32 cellular contexts compared by ENCODE assay signal in the genomic region with DNA sequence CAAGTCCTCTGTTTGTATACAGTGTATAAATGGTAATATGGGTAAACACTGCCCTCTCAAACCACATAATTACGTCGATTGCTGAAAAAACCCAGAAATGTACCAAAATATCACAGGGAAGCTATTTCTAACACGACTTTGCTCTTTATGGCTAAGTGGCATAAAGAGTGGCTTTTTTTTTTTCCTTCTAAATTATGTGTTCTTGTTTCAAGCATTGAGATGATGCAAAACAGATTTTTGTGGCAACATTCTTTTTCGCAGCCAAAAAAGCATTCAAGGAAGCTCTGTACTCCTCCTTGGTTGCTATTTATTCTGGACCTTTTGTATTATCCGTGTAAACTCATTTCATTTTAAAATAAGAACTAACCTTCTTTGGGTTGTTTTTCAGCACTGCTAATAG.
A peak's percentile ranks its signal among the peaks of the same experiment; 100 is the strongest.
DNase-seq lines count a peak whose midpoint lies in the region; TF ChIP-seq lines count a peak whose summit lies in the region.
"Had no signal": no experiment of that assay in that cellular context is flagged by ENCODE, and none has a peak within 500 bp of the region (broad histone marks: within the 10 kb centered on the region; RNA-seq: fewer than 3 reads in every experiment).

No MANE protein-coding gene starts in this region.

- no peaks in the 10 kb centered on the region for H3K79me2 ChIP-seq in SK-N-SH (ENCODE audit: insufficient read depth)
- H3K79me2 ChIP-seq in osteoblast (ENCODE audit: insufficient read depth, low read length) = no peaks in the 10 kb centered on the region
- no peaks in the 10 kb centered on the region for H3K79me2 ChIP-seq in H9 (ENCODE audit: insufficient read depth, low read length)

- H3K27ac Mint-ChIP-seq in H9 = no peak overlapping the region
- H3K27ac Mint-ChIP-seq: activated CD4-positive, alpha-beta memory T cell treated with anti-CD3 and anti-CD28 coated beads, Interleukin-2, amount 10 ng/mL, durations not matched to agents 7 days and 5 days; activated naive CD4-positive, alpha-beta T cell treated with anti-CD3 and anti-CD28 coated beads for 36 hours had no signal

- no peak overlapping the region for H3K27ac ChIP-seq in BLaER1 treated with 17β-estradiol and CSF1 and Interleukin-3, amounts not matched to agents 10 nM and 100 nM
- H3K27ac ChIP-seq in SK-N-SH (ENCODE audit: low read depth in 2 of 2, low read length in 1 of 2) (peak overlapping the region; percentile 64 to 75; a peak in 3 of 4 replicates), osteoblast (ENCODE audit: low read depth, low read length) (peak overlapping the region; percentile 20), H9 (ENCODE audit: insufficient read length, low read depth, low read length) (no peak overlapping the region)
- H3K27ac ChIP-seq: foreskin keratinocyte, heart left ventricle, neutrophil, PC-9, prostate gland, right lobe of liver, transverse colon had no signal

- no peak overlapping the region for H3K56ac ChIP-seq in H9 (ENCODE audit: insufficient read length, low read depth, low read length)

- H2BK5ac ChIP-seq in H9 (ENCODE audit: insufficient read length, low read length) = no peak overlapping the region

- no peak overlapping the region for H3T11ph ChIP-seq in H9 (ENCODE audit: low read length)

- no peak overlapping the region for H2BK120ac ChIP-seq in H9 (ENCODE audit: low read depth, low read length, poor library complexity, severe bottlenecking)

- no peak overlapping the region for H3K14ac ChIP-seq in H9 (ENCODE audit: insufficient read depth, low read length)

- no peak overlapping the region for H3K4ac ChIP-seq in H9 (ENCODE audit: low read depth, low read length)

- H2BK20ac ChIP-seq in H9 (ENCODE audit: low read depth, low read length, poor library complexity, severe bottlenecking) = no peak overlapping the region

- no peaks in the 10 kb centered on the region for H3K9me2 ChIP-seq in SK-N-SH

- no peak overlapping the region for H2AK5ac ChIP-seq in H9 (ENCODE audit: insufficient read length, low read length)

- no peak overlapping the region for H3K9ac ChIP-seq in BLaER1 treated with 17β-estradiol and CSF1 and Interleukin-3, amounts not matched to agents 10 nM and 100 nM
- no peak overlapping the region for H3K9ac ChIP-seq in SK-N-SH
- no peak overlapping the region for H3K9ac ChIP-seq in H9 (ENCODE audit: extremely low read depth, insufficient read length, low read length)

- H3K4me3 Mint-ChIP-seq in H9 = no peak overlapping the region
- H3K4me3 Mint-ChIP-seq: activated CD4-positive, alpha-beta memory T cell treated with anti-CD3 and anti-CD28 coated beads, Interleukin-2, amount 10 ng/mL, durations not matched to agents 7 days and 5 days; activated naive CD4-positive, alpha-beta T cell treated with anti-CD3 and anti-CD28 coated beads for 36 hours had no signal

- no peak overlapping the region for H4K5ac ChIP-seq in H9 (ENCODE audit: insufficient read length, low read depth, low read length)

- peaks cover 31% of the 10 kb centered on the region for H3F3A ChIP-seq in SK-N-SH (replicated peaks; ENCODE audit: insufficient read depth)

- TF ChIP-seq CTCF in SK-N-SH (IDR thresholded peaks at IDR 0.05) (no peak), osteoblast (IDR thresholded peaks at IDR 0.05; ENCODE audit: extremely low read depth, low read depth, low read length) (no peak), H9 (conservative IDR thresholded peaks at IDR 0.05) (no peak)

- no peak for TF ChIP-seq EP300 in SK-N-SH (IDR thresholded peaks at IDR 0.05; ENCODE audit: borderline replicate concordance in 1 of 2, low read depth in 1 of 2, low read length in 1 of 2)

- CTCF ChIA-PET in SK-N-SH (lab: Yijun Ruan, JAX) = interaction anchor here (1.2 kb wide), 1 partner anchor 11 kb away, joined by 3 read pairs; no protein-coding TSS in a partner anchor

- H3K4me2 ChIP-seq in BLaER1 treated with 17β-estradiol and CSF1 and Interleukin-3, amounts not matched to agents 10 nM and 100 nM = peak overlapping the region in 7 of 11 experiments; percentile 2 to 38 (median 19); a peak in 9 of 22 replicates
- H3K4me2 ChIP-seq in SK-N-SH = no peak overlapping the region
- peak overlapping the region; percentile 47 for H3K4me2 ChIP-seq in osteoblast (ENCODE audit: insufficient read depth, low read length)
- no peak overlapping the region for H3K4me2 ChIP-seq in H9 (ENCODE audit: insufficient read depth, insufficient read length, low read length)
- H3K4me2 ChIP-seq: PC-9 had no signal

- no peak overlapping the region for H3K4me3 ChIP-seq in BLaER1 treated with 17β-estradiol and CSF1 and Interleukin-3, amounts not matched to agents 10 nM and 100 nM
- no peak overlapping the region for H3K4me3 ChIP-seq in SK-N-SH (ENCODE audit: low read depth in 2 of 2, low read length in 1 of 2)
- no peak overlapping the region for H3K4me3 ChIP-seq in osteoblast (ENCODE audit: insufficient read depth, low read length)
- H3K4me3 ChIP-seq: heart left ventricle, PC-9, prostate gland, right lobe of liver, transverse colon had no signal

- H3K4me1 ChIP-seq in BLaER1 treated with 17β-estradiol and CSF1 and Interleukin-3, amounts not matched to agents 10 nM and 100 nM = peaks cover 0 to 15% (median 12%) of the 10 kb centered on the region in 10 experiments; a peak in 11 of 20 replicates
- peaks cover 0 to 37% of the 10 kb centered on the region in 2 experiments for H3K4me1 ChIP-seq in SK-N-SH (ENCODE audit: control insufficient read depth in 1 of 2, insufficient read depth in 2 of 2, low read depth in 1 of 2, low read length in 1 of 2)
- peaks cover 29% of the 10 kb centered on the region for H3K4me1 ChIP-seq in osteoblast (ENCODE audit: insufficient read depth, low read length)
- H3K4me1 ChIP-seq in H9 (ENCODE audit: insufficient read depth, low read length) = peaks cover 5% of the 10 kb centered on the region; the same call in 1 of the 2 replicates
- H3K4me1 ChIP-seq: prostate gland, right lobe of liver had no signal

- no peak overlapping the region for H4K91ac ChIP-seq in H9 (ENCODE audit: insufficient read length, low read depth, low read length)

- no peak for TF ChIP-seq RAD21 in SK-N-SH (IDR thresholded peaks at IDR 0.05; ENCODE audit: low read length)

- no peaks in the 10 kb centered on the region for H3K27me3 ChIP-seq in BLaER1 treated with 17β-estradiol and CSF1 and Interleukin-3, amounts not matched to agents 10 nM and 100 nM
- H3K27me3 ChIP-seq in SK-N-SH (ENCODE audit: insufficient read depth) (no peaks in the 10 kb centered on the region), osteoblast (ENCODE audit: insufficient read depth, low read length) (no peaks in the 10 kb centered on the region), H9 (ENCODE audit: insufficient read depth, low read length) (no peaks in the 10 kb centered on the region)
- H3K27me3 ChIP-seq: foreskin keratinocyte, heart left ventricle, neutrophil, right lobe of liver, transverse colon had no signal

- H3K23ac ChIP-seq in H9 (ENCODE audit: insufficient read length, low read depth, low read length) = no peak overlapping the region

- no peak for DNase-seq in SK-N-SH
- DNase-seq in fibroblast of gingiva (ENCODE audit: low read depth) = peak; percentile 69
- no peak for DNase-seq in osteoblast (ENCODE audit: insufficient read length, low spot score, missing footprints)
- DNase-seq in NCI-H146 (lab: John Stamatoyannopoulos, UW) = no peak
- DNase-seq in DMS 273 (lab: John Stamatoyannopoulos, UW; ENCODE audit: unreplicated experiment) = no peak
- no peak for DNase-seq in activated T-cell treated with anti-CD3 and anti-CD28 coated beads for 4 hours
- no peak for DNase-seq in H9
- DNase-seq: ACHN; activated CD4-positive, alpha-beta memory T cell treated with anti-CD3 and anti-CD28 coated beads, Interleukin-2, amount 10 ng/mL, durations not matched to agents 7 days and 5 days; activated CD8-positive, alpha-beta memory T cell treated with anti-CD3 and anti-CD28 coated beads, Interleukin-2, amount 50 U/mL, for 4 hours; activated naive CD4-positive, alpha-beta T cell treated with anti-CD3 and anti-CD28 coated beads for 36 hours; amniotic stem cell; C1 segment of cervical spinal cord; Caco-2; DND-41; effector CD8-positive, alpha-beta T cell; foreskin keratinocyte; GOT3; heart left ventricle; left ventricle myocardium superior; NCI-H1092 treated with DMSO at 0.1 percent for 48 hours; NCI-H187 treated with DMSO at 0.1 percent for 48 hours; NCI-H526 treated with DMSO at 0.1 percent for 48 hours; PC-9; right lobe of liver; stimulated activated CD4-positive, alpha-beta T cell treated with anti-CD3 and anti-CD28 coated beads, Interleukin-12 subunit alpha, Interleukin-12 subunit beta, amount 100 ng/mL, for 4 hours; stimulated activated CD4-positive, alpha-beta T cell treated with anti-CD3 and anti-CD28 coated beads, Interleukin-2, amount 100 ng/mL, for 48 hours; SW 1271; transverse colon had no signal

- H3K23me2 ChIP-seq in H9 (ENCODE audit: insufficient read length, low read depth, low read length, poor library complexity, severe bottlenecking) = no peaks in the 10 kb centered on the region

- peaks cover 0 to 43% (median 12%) of the 10 kb centered on the region in 11 experiments; a peak in 14 of 22 replicates for H3K36me3 ChIP-seq in BLaER1 treated with 17β-estradiol and CSF1 and Interleukin-3, amounts not matched to agents 10 nM and 100 nM
- H3K36me3 ChIP-seq in SK-N-SH (replicated peaks in 1 of 2; ENCODE audit: control insufficient read depth in 1 of 2, insufficient read depth in 2 of 2, low read length in 1 of 2) = no peaks in the 10 kb centered on the region
- no peaks in the 10 kb centered on the region for H3K36me3 ChIP-seq in osteoblast (ENCODE audit: insufficient read depth, low read length)
- H3K36me3 ChIP-seq: prostate gland, right lobe of liver, transverse colon had no signal

- POLR2A ChIA-PET in SK-N-SH (lab: Yijun Ruan, JAX) = no interaction called here

- no peaks in the 10 kb centered on the region for H3K27me3 Mint-ChIP-seq in H9 (ENCODE audit: low read depth)
- H3K27me3 Mint-ChIP-seq: activated CD4-positive, alpha-beta memory T cell treated with anti-CD3 and anti-CD28 coated beads, Interleukin-2, amount 10 ng/mL, durations not matched to agents 7 days and 5 days had no signal

- H3K36me3 Mint-ChIP-seq in H9 (ENCODE audit: insufficient read depth in 1 of 3, low read depth in 3 of 3) = no peaks in the 10 kb centered on the region

- no peak overlapping the region for H2BK15ac ChIP-seq in H9 (ENCODE audit: low read depth, low read length)

- no peak overlapping the region for H4K8ac ChIP-seq in H9 (replicated peaks; ENCODE audit: insufficient read length, low read depth, low read length)

- no peak overlapping the region for H2AFZ ChIP-seq in SK-N-SH (ENCODE audit: low read depth)
- no peak overlapping the region for H2AFZ ChIP-seq in osteoblast (ENCODE audit: low read length)
- H2AFZ ChIP-seq in H9 (ENCODE audit: low read length) = no peak overlapping the region
- H2AFZ ChIP-seq: PC-9 had no signal

- H2BK12ac ChIP-seq in H9 (ENCODE audit: insufficient read length, low read depth, low read length) = no peak overlapping the region

- no peaks in the 10 kb centered on the region for H4K20me1 ChIP-seq in BLaER1 treated with 17β-estradiol and CSF1 and Interleukin-3, amounts not matched to agents 10 nM and 100 nM
- no peaks in the 10 kb centered on the region for H4K20me1 ChIP-seq in SK-N-SH (ENCODE audit: insufficient read depth)
- no peaks in the 10 kb centered on the region for H4K20me1 ChIP-seq in osteoblast (ENCODE audit: insufficient read depth, low read length)
- no peaks in the 10 kb centered on the region for H4K20me1 ChIP-seq in H9 (ENCODE audit: control insufficient read depth, insufficient read depth, insufficient read length)

- no peaks in the 10 kb centered on the region for H3K79me1 ChIP-seq in H9 (ENCODE audit: insufficient read depth, low read depth, low read length, poor library complexity, severe bottlenecking)

- no peaks in the 10 kb centered on the region for H3K9me3 Mint-ChIP-seq in H9
- H3K9me3 Mint-ChIP-seq: activated CD4-positive, alpha-beta memory T cell treated with anti-CD3 and anti-CD28 coated beads, Interleukin-2, amount 10 ng/mL, durations not matched to agents 7 days and 5 days; activated naive CD4-positive, alpha-beta T cell treated with anti-CD3 and anti-CD28 coated beads for 36 hours had no signal

- H3K9me3 ChIP-seq in BLaER1 treated with 17β-estradiol and CSF1 and Interleukin-3, amounts not matched to agents 10 nM and 100 nM (replicated peaks in 1 of 11) = no peaks in the 10 kb centered on the region
- H3K9me3 ChIP-seq in SK-N-SH (no peaks in the 10 kb centered on the region), osteoblast (ENCODE audit: low read depth, low read length) (no peaks in the 10 kb centered on the region), H9 (ENCODE audit: control insufficient read depth, low read depth, low read length) (no peaks in the 10 kb centered on the region)
- H3K9me3 ChIP-seq: Caco-2, heart left ventricle, neutrophil, prostate gland, right lobe of liver, transverse colon had no signal

- H3K4me1 Mint-ChIP-seq in H9 = peaks cover 50 to 56% of the 10 kb centered on the region in 2 experiments
- H3K4me1 Mint-ChIP-seq: activated CD4-positive, alpha-beta memory T cell treated with anti-CD3 and anti-CD28 coated beads, Interleukin-2, amount 10 ng/mL, durations not matched to agents 7 days and 5 days had no signal

- WGBS in SK-N-SH (ENCODE audit: low lambda C conversion rate) = 80% methylated on average over 5 of the region's 5 CpGs
- WGBS in H9 (ENCODE audit: extremely low coverage, insufficient read length, low lambda C conversion rate) = no CpG with 5 or more reads among the region's 5 CpGs

- no peak overlapping the region for H3K18ac ChIP-seq in H9 (ENCODE audit: insufficient read length, low read depth, low read length)

Comparison
In these comparisons a context has a peak if more than half of its experiments do, and no peak if none do; other contexts are left out.
1. H3K27ac ChIP-seq: peak in SK-N-SH (2 of 2) and osteoblast (single experiment); none in BLaER1 treated with 17β-estradiol and CSF1 and Interleukin-3, amounts not matched to agents 10 nM and 100 nM (0 of 11) and H9 (single experiment).
2. H3K4me2 ChIP-seq: peak in BLaER1 treated with 17β-estradiol and CSF1 and Interleukin-3, amounts not matched to agents 10 nM and 100 nM (7 of 11) and osteoblast (single experiment); none in SK-N-SH (single experiment) and H9 (single experiment).